8 cellular contexts compared by ENCODE assay signal in the genomic region with DNA sequence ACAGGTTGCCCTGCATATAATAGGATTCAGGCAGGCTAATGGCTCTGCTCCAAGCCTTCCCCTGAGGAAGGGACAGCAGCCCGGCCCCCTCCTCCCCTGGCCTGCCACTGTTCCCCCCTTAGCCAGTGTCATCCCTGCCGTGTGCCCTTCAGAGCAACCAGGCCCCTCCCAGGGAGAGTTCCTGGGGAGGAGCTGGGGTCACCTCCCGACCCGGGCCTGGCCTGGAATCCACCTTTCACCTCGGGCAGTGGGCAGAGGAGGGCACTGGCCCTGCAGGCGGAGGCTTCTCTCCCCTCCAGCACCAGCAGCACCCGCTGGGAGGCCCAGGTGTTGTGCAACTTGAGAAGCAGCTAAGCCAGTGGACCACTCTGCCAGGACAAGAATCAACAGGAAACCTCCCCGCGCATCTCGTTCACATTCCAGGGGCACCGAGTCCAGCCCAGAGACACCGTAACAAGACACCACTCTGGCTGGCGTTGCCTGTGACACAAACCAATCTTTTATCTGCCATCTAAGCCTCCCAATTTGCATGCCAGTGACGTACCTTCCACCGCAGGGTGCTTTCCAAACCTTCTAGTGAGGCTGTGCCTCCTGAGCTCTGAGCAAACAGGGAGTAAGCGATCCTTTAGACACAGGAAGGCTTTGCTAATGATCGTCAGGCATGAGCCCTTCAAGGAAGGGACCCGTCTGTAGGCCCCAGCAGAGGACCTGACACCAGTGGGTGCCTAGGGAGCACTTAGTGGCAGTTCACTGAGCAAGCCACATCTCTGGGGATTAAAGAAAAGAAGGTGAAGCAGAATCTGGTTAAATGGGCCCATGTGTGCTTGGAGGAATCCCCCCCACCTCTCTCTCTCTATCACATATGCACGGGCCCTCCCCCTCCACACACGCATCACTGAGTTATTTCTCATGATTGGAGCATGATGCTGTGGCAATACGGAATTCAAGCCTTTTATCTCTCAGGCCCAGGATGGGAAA.
DNase-seq lines count a peak whose midpoint lies in the region; ATAC-seq and TF ChIP-seq lines count a peak whose summit lies in the region.

No MANE protein-coding gene starts in this region.

- peak overlapping the region; percentile 13 for H3K4me3 Mint-ChIP-seq in WTC11

- H3K4me3 ChIP-seq in fibroblast of mammary gland (ENCODE audit: control insufficient read depth, low read depth, low read length) (no peak overlapping the region), retinal pigment epithelial cell (ENCODE audit: low read length) (no peak overlapping the region)

- TF ChIP-seq CTCF in WTC11 (IDR thresholded peaks at IDR 0.05) = no peak
- TF ChIP-seq CTCF in fibroblast of mammary gland (conservative IDR thresholded peaks at IDR 0.05; ENCODE audit: control insufficient read depth, insufficient read depth, low read depth, low read length) = no peak
- TF ChIP-seq CTCF in retinal pigment epithelial cell (conservative IDR thresholded peaks at IDR 0.05; ENCODE audit: low read depth, low read length) = no peak

- peaks cover 9% of the 10 kb centered on the region for H3K9me3 Mint-ChIP-seq in WTC11

- H3K4me1 Mint-ChIP-seq in WTC11 = peaks cover 46% of the 10 kb centered on the region

- intact Hi-C loops in posterior cingulate gyrus (cut with DNase I) = loop anchor here (5.0 kb wide), 1 partner anchor 94 kb away; no protein-coding TSS in a partner anchor

- POLR2A ChIA-PET in WTC11 (lab: Charles Lee) = interaction anchor here (0.5 to 1.1 kb wide), 2 partner anchors 28 to 67 kb away, joined by 3 to 5 read pairs; no protein-coding TSS in a partner anchor

- H3K27me3 Mint-ChIP-seq in WTC11 (ENCODE audit: low read depth) = peaks cover 3% of the 10 kb centered on the region; the same call in 1 of the 2 replicates

- peak overlapping the region; percentile 92 for H3K27ac Mint-ChIP-seq in WTC11

- DNase-seq in NCI-H1436 (lab: John Stamatoyannopoulos, UW) = peak; percentile 76
- DNase-seq in WTC11 (ENCODE audit: low spot score) = peak; percentile 81
- DNase-seq in fibroblast of mammary gland (ENCODE audit: low read depth) = peak; percentile 73
- peak; percentile 34 for DNase-seq in retinal pigment epithelial cell (ENCODE audit: low read depth)
- no peak for DNase-seq in posterior cingulate gyrus
- DNase-seq in SKM-1 treated with dmso at 0.1 percent for 144 hours (lab: John Stamatoyannopoulos, UW; ENCODE audit: unreplicated experiment) = no peak

- H3K36me3 Mint-ChIP-seq in WTC11 = peaks cover 8% of the 10 kb centered on the region

- peak; percentile 77 for ATAC-seq in GM18508 (IDR thresholded peaks at IDR 0.05; ENCODE audit: insufficient read depth, unreplicated experiment)
- peak; percentile 88 for ATAC-seq in HG02588 (IDR thresholded peaks at IDR 0.05; ENCODE audit: unreplicated experiment)
- peak; percentile 86 for ATAC-seq in WTC11

- CTCF ChIA-PET in WTC11 (lab: Charles Lee) = interaction anchor here (0.7 to 1.9 kb wide), 3 partner anchors 14 to 593 kb away, joined by 3 to 11 read pairs (median 3); no protein-coding TSS in a partner anchor

TF ChIP-seq in WTC11, 78 proteins besides CTCF, POLR2A, EP300 and RAD21 (continues in another document):
- peak; percentile 44; the same call in 1 of the 2 replicates for TF ChIP-seq ZNF423 (CRISPR knock-in tag; IDR thresholded peaks at IDR 0.05)
- no peak for TF ChIP-seq ZNF138 (CRISPR knock-in tag; conservative IDR thresholded peaks at IDR 0.05)
- TF ChIP-seq RELA (CRISPR knock-in tag; IDR thresholded peaks at IDR 0.05; ENCODE audit: borderline replicate concordance) = no peak
- TF ChIP-seq ZNF121 (CRISPR knock-in tag; IDR thresholded peaks at IDR 0.05) = no peak
- no peak for TF ChIP-seq ZNF671 (CRISPR knock-in tag; IDR thresholded peaks at IDR 0.05)
- no peak for TF ChIP-seq GRHL2 (CRISPR knock-in tag; IDR thresholded peaks at IDR 0.05; ENCODE audit: insufficient replicate concordance, severe bottlenecking)
- TF ChIP-seq ZNF219 (CRISPR knock-in tag; IDR thresholded peaks at IDR 0.05; ENCODE audit: borderline replicate concordance) = no peak
- no peak for TF ChIP-seq JAZF1 (CRISPR knock-in tag; IDR thresholded peaks at IDR 0.05)
- TF ChIP-seq, protein P1, sequence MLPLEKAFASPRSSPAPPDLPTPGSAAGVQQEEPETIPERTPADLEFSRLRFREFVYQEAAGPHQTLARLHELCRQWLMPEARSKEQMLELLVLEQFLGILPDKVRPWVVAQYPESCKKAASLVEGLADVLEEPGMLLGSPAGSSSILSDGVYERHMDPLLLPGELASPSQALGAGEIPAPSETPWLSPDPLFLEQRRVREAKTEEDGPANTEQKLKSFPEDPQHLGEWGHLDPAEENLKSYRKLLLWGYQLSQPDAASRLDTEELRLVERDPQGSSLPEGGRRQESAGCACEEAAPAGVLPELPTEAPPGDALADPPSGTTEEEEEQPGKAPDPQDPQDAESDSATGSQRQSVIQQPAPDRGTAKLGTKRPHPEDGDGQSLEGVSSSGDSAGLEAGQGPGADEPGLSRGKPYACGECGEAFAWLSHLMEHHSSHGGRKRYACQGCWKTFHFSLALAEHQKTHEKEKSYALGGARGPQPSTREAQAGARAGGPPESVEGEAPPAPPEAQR (CRISPR knock-in tag; IDR thresholded peaks at IDR 0.05) = no peak
- no peak for TF ChIP-seq NFE2L1 (CRISPR knock-in tag; IDR thresholded peaks at IDR 0.05)
- 0 out of 2 replicates have a peak, but pooled peaks have one; percentile 49 for TF ChIP-seq CBFB (CRISPR knock-in tag; IDR thresholded peaks at IDR 0.05; ENCODE audit: low read depth)
- no peak for TF ChIP-seq TP53 (CRISPR knock-in tag; IDR thresholded peaks at IDR 0.05)
- 0 out of 2 replicates have a peak, but pooled peaks have one; percentile 44 for TF ChIP-seq FOXK1 (CRISPR knock-in tag; IDR thresholded peaks at IDR 0.05)
- TF ChIP-seq, protein P2, sequence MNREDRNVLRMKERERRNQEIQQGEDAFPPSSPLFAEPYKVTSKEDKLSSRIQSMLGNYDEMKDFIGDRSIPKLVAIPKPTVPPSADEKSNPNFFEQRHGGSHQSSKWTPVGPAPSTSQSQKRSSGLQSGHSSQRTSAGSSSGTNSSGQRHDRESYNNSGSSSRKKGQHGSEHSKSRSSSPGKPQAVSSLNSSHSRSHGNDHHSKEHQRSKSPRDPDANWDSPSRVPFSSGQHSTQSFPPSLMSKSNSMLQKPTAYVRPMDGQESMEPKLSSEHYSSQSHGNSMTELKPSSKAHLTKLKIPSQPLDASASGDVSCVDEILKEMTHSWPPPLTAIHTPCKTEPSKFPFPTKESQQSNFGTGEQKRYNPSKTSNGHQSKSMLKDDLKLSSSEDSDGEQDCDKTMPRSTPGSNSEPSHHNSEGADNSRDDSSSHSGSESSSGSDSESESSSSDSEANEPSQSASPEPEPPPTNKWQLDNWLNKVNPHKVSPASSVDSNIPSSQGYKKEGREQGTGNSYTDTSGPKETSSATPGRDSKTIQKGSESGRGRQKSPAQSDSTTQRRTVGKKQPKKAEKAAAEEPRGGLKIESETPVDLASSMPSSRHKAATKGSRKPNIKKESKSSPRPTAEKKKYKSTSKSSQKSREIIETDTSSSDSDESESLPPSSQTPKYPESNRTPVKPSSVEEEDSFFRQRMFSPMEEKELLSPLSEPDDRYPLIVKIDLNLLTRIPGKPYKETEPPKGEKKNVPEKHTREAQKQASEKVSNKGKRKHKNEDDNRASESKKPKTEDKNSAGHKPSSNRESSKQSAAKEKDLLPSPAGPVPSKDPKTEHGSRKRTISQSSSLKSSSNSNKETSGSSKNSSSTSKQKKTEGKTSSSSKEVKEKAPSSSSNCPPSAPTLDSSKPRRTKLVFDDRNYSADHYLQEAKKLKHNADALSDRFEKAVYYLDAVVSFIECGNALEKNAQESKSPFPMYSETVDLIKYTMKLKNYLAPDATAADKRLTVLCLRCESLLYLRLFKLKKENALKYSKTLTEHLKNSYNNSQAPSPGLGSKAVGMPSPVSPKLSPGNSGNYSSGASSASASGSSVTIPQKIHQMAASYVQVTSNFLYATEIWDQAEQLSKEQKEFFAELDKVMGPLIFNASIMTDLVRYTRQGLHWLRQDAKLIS (CRISPR knock-in tag; IDR thresholded peaks at IDR 0.05; ENCODE audit: borderline replicate concordance) = no peak
- TF ChIP-seq ETV6 (CRISPR knock-in tag; IDR thresholded peaks at IDR 0.05) = no peak
- TF ChIP-seq, protein P3, sequence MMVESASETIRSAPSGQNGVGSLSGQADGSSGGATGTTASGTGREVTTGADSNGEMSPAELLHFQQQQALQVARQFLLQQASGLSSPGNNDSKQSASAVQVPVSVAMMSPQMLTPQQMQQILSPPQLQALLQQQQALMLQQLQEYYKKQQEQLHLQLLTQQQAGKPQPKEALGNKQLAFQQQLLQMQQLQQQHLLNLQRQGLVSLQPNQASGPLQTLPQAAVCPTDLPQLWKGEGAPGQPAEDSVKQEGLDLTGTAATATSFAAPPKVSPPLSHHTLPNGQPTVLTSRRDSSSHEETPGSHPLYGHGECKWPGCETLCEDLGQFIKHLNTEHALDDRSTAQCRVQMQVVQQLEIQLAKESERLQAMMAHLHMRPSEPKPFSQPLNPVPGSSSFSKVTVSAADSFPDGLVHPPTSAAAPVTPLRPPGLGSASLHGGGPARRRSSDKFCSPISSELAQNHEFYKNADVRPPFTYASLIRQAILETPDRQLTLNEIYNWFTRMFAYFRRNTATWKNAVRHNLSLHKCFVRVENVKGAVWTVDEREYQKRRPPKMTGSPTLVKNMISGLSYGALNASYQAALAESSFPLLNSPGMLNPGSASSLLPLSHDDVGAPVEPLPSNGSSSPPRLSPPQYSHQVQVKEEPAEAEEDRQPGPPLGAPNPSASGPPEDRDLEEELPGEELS (CRISPR knock-in tag; IDR thresholded peaks at IDR 0.05) = 0 out of 2 replicates have a peak, but pooled peaks have one; percentile 55
- TF ChIP-seq SMAD3 (CRISPR knock-in tag; IDR thresholded peaks at IDR 0.05; ENCODE audit: borderline replicate concordance) = no peak
- no peak for TF ChIP-seq ATF1 (CRISPR knock-in tag; IDR thresholded peaks at IDR 0.05)
- TF ChIP-seq, protein P4, sequence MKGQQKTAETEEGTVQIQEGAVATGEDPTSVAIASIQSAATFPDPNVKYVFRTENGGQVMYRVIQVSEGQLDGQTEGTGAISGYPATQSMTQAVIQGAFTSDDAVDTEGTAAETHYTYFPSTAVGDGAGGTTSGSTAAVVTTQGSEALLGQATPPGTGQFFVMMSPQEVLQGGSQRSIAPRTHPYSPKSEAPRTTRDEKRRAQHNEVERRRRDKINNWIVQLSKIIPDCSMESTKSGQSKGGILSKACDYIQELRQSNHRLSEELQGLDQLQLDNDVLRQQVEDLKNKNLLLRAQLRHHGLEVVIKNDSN (CRISPR knock-in tag; IDR thresholded peaks at IDR 0.05) = no peak

Comparison
In these comparisons a context has a peak if more than half of its experiments do, and no peak if none do; other contexts are left out.
1. DNase-seq: peak in NCI-H1436 (single experiment), WTC11 (single experiment), fibroblast of mammary gland (single experiment) and retinal pigment epithelial cell (single experiment); none in posterior cingulate gyrus (0 of 10) and SKM-1 treated with dmso at 0.1 percent for 144 hours (single experiment).
2. Peak in every context shown above with its lines, with median percentiles within 50 percentile points of each other: ATAC-seq.